17 cellular contexts compared by ENCODE assay signal in genomic region chr5:163410505-163410904, GRCh38. TPM values are rescaled to one million over a fixed set of nuclear protein-coding genes. Genes with fewer than 3 reads are reported as not detected.
DNase-seq lines count a peak whose midpoint lies in the region; ATAC-seq and TF ChIP-seq lines count a peak whose summit lies in the region.
"Had no signal": no experiment of that assay in that cellular context is flagged by ENCODE, and none has a peak within 500 bp of the region (broad histone marks: within the 10 kb centered on the region; RNA-seq: fewer than 3 reads in every experiment).

No MANE protein-coding gene starts in this region.

- no peak overlapping the region for H3K4me3 ChIP-seq in GM12865 (ENCODE audit: low read depth, low read length)
- no peak overlapping the region for H3K4me3 ChIP-seq in SK-N-MC
- no peak overlapping the region for H3K4me3 ChIP-seq in MG63
- H3K4me3 ChIP-seq: K562 had no signal

- H3K27ac ChIP-seq in SK-N-MC, result no peak overlapping the region
- H3K27ac ChIP-seq: RWPE1 had no signal

- H3K9me3 ChIP-seq in SK-N-MC (ENCODE audit: low read depth, low read length), result no peaks in the 10 kb centered on the region
- H3K9me3 ChIP-seq in MG63, result no peaks in the 10 kb centered on the region

- H3K27me3 ChIP-seq in MG63, result peaks cover 14% of the 10 kb centered on the region

- no peak for TF ChIP-seq CTCF in GM12865 (IDR thresholded peaks at IDR 0.05; ENCODE audit: insufficient read depth, low read depth, low read length, missing control alignments)

- H3K36me3 ChIP-seq in SK-N-MC (ENCODE audit: insufficient read depth, low read length) (no peaks in the 10 kb centered on the region), MG63 (no peaks in the 10 kb centered on the region)

- ATAC-seq in GM19397 (IDR thresholded peaks at IDR 0.05; ENCODE audit: unreplicated experiment) (peak; percentile 47), HG03175 (IDR thresholded peaks at IDR 0.05; ENCODE audit: unreplicated experiment) (peak; percentile 28), HG02981 (IDR thresholded peaks at IDR 0.05; ENCODE audit: unreplicated experiment) (no peak)
- ATAC-seq: K562, PC-3 had no signal

- H3K9ac ChIP-seq in SK-N-MC (ENCODE audit: insufficient read length), result peak overlapping the region; percentile 15

- DNase-seq in GM12865 (ENCODE audit: low read depth) (peak; percentile 47), SK-N-MC (ENCODE audit: low read depth, low spot score) (no peak), MG63 (no peak), NCI-H2029 (lab: John Stamatoyannopoulos, UW) (no peak)
- DNase-seq in activated naive CD4-positive, alpha-beta T cell (lab: John Stamatoyannopoulos, UW), result no peak
- DNase-seq: DMS 273 treated with DMSO at 0.1 percent for 48 hours, NCI-H1694 treated with DMSO at 0.1 percent for 48 hours, NCI-H2227 treated with DMSO at 0.1 percent for 48 hours, NCI-H510A treated with DMSO at 0.1 percent for 48 hours, NCI-H82, PC-3, SIG-M5 had no signal

RNA-seq across cellular contexts. Expression of gene CCNG1, which starts 26.9 kb away (rescaled TPM):
- total RNA-seq in MG63 (2014; rRNA removed; shearing (Covaris generic); ENCODE audit: low replicate concordance), result 134 and 208 TPM in 2 replicates

RNA-seq across cellular contexts. Expression of gene NUDCD2, which starts 49.4 kb away (rescaled TPM):
- total RNA-seq in MG63 (2014; rRNA removed; shearing (Covaris generic); ENCODE audit: low replicate concordance), result 16.4 and 62.7 TPM in 2 replicates

RNA-seq across cellular contexts. Expression of gene HMMR, which starts 49.9 kb away (rescaled TPM):
- 73.4 and 102 TPM in 2 replicates for total RNA-seq in MG63 (2014; rRNA removed; shearing (Covaris generic); ENCODE audit: low replicate concordance)
